9 cellular contexts compared by ENCODE assay signal in the genomic region with DNA sequence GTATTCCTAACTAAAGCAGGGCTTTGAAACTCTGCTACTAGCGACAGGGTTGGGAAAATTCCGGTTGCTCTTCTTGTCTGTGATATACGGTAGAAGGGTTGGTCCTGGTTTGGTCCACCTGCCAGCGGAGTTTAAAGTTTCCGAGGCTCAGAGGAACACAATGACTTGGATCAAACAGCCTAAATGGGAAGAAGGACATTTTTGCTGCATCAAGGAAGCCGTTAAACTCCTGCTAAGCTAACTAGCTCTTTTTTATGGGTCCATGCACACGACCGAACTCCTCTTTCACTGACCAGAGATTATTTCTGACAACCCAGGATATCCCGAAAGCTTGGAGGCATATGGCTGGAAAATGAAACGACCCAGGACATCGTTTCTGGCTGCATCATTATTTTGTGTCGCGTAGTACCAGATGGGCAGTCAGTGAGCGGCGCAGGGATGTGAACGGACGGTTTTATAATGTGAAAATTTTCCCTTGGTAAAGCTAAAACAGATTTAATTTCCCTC.
DNase-seq lines count a peak whose midpoint lies in the region; ATAC-seq and FAIRE-seq lines count a peak whose summit lies in the region.
"Had no signal": no experiment of that assay in that cellular context is flagged by ENCODE, and none has a peak within 500 bp of the region (broad histone marks: within the 10 kb centered on the region; RNA-seq: fewer than 3 reads in every experiment).

A gene with protein sequence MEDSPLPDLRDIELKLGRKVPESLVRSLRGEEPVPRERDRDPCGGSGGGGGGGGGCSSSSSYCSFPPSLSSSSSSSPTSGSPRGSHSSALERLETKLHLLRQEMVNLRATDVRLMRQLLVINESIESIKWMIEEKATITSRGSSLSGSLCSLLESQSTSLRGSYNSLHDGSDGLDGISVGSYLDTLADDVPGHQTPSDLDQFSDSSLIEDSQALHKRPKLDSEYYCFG (plus strand): TSS at position 160 of the 507 bp plus-strand sequence. CDS start 696 bp downstream, outside the sequence.

- no peak within 1 kb of the TSS for H3K27ac Mint-ChIP-seq in central memory CD8-positive, alpha-beta T cell (ENCODE audit: low read depth)

- no peaks in the 10 kb centered on the region for H3K9me3 Mint-ChIP-seq in central memory CD8-positive, alpha-beta T cell

- peak within 1 kb of the TSS; percentile 35 to 96 (median 84) for H3K27ac ChIP-seq in skin epidermis
- H3K27ac ChIP-seq: BLaER1 treated with 17β-estradiol and CSF1 and Interleukin-3, amounts not matched to agents 10 nM and 100 nM had no signal

- H3K27me3 Mint-ChIP-seq in central memory CD8-positive, alpha-beta T cell = no peaks in the 10 kb centered on the region

- FAIRE-seq in islet of Langerhans (lab: Jason Lieb, UNC) = peak; percentile 92

- ATAC-seq in central memory CD8-positive, alpha-beta T cell (replicated peaks; ENCODE audit: extremely low read depth, poor library complexity, severe bottlenecking) = no peak
- no peak for ATAC-seq in HG03135 (IDR thresholded peaks at IDR 0.05; ENCODE audit: unreplicated experiment)

- DNase-seq in NCI-H1417 (lab: John Stamatoyannopoulos, UW) (peak; percentile 38 to 54 (median 50)), NCI-H1417 treated with DMSO at 0.1 percent for 48 hours (lab: John Stamatoyannopoulos, UW) (no peak), NCI-H524 (lab: John Stamatoyannopoulos, UW) (peak; percentile 57 to 81)
- no peak for DNase-seq in central memory CD8-positive, alpha-beta T cell (ENCODE audit: low spot score in 2 of 2)
- DNase-seq in activated CD4-positive, alpha-beta T cell treated with anti-CD3 and anti-CD28 coated beads, Interleukin-2, amount 50 U/mL, for 1 hour = no peak

- H3K36me3 Mint-ChIP-seq in central memory CD8-positive, alpha-beta T cell (ENCODE audit: insufficient read depth) = no peaks in the 10 kb centered on the region

- peak within 1 kb of the TSS; percentile 18 for H3K4me3 Mint-ChIP-seq in central memory CD8-positive, alpha-beta T cell

- peak within 1 kb of the TSS; percentile 42 to 73 (median 56) for H3K4me3 ChIP-seq in skin epidermis
- H3K4me3 ChIP-seq: BLaER1 treated with 17β-estradiol and CSF1 and Interleukin-3, amounts not matched to agents 10 nM and 100 nM had no signal

- no peaks in the 10 kb centered on the region for H3K4me1 Mint-ChIP-seq in central memory CD8-positive, alpha-beta T cell

Comparison
In these comparisons a context has a peak if more than half of its experiments do, and no peak if none do; other contexts are left out.
1. DNase-seq: peak in NCI-H1417 (3 of 3) and NCI-H524 (2 of 2); none in NCI-H1417 treated with DMSO at 0.1 percent for 48 hours (single experiment), central memory CD8-positive, alpha-beta T cell (0 of 2) and activated CD4-positive, alpha-beta T cell treated with anti-CD3 and anti-CD28 coated beads, Interleukin-2, amount 50 U/mL, for 1 hour (single experiment).